In the genomic region with DNA sequence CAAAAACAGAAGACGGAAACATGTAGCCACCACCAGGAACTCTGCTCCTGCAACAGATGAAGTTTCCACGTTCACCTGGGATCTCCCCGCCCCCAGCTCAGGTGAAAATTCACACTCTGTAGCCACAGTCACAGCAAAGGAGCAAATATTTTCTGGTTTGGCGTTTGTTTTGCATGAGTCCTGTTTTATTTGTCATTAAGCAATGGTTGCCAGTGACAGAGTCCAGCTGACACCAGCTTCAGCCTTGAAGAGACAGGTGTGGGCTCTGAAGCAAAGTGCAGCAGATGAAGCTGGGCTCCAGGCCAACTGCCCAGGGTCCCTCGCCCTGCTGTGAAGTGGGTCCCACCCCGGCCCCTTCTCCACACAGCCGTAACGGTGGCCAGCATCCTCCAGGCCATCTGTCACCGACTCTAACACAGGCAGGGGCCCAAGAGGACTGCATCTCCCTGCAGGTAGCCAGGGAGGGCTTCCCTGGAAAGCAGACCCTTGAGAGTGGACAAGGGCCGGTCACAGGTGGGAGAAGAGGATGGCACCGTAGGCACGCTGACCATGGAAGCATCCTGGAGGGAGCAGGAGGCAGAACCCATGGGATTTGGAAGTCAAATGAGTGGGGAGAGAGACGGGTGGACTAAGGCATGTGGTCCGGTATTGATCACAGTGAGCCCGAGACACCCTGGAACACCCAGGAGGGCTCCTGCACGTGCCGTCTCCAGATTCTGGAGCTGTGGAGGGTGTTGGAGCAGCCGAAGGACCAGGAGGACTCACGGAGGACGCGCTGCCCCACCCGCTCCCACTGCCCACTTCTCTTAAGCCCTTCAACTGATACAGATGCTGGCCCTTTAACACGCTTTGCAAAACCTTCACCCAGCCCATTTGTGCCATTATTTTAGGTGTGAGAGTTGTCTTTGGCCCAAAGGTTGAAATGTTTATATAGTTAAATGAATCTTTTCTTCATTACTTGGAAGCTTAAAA, we compare ENCODE assay signal across 26 cellular contexts.
A peak's percentile ranks its signal among the peaks of the same experiment; 100 is the strongest.
DNase-seq lines count a peak whose midpoint lies in the region; ATAC-seq and TF ChIP-seq lines count a peak whose summit lies in the region.
"Had no signal": no experiment of that assay in that cellular context is flagged by ENCODE, and none has a peak within 500 bp of the region (broad histone marks: within the 10 kb centered on the region; RNA-seq: fewer than 3 reads in every experiment).

No MANE protein-coding gene starts in this region.

- no peaks in the 10 kb centered on the region for H3K9me3 ChIP-seq in hepatocyte (ENCODE audit: low read depth)
- no peaks in the 10 kb centered on the region for H3K9me3 ChIP-seq in upper lobe of right lung
- H3K9me3 ChIP-seq: thoracic aorta, uterus had no signal

- H3K4me3 Mint-ChIP-seq in activated CD4-positive, alpha-beta memory T cell treated with anti-CD3 and anti-CD28 coated beads, Interleukin-2, amount 10 ng/mL, durations not matched to agents 7 days and 5 days: no peak overlapping the region
- H3K4me3 Mint-ChIP-seq in activated T-helper 1 cell treated with anti-CD3 and anti-CD28 coated beads, Interleukin-12 subunit alpha, Interleukin-12 subunit beta, Interleukin-2, Interleukin-4 antibody, amounts not matched to agents 30 ng/mL and 10 ng/mL and 1 ng/mL, durations not matched to agents 14 hours and 24 hours and 36 hours: no peak overlapping the region
- H3K4me3 Mint-ChIP-seq: brain; CD4-positive, CD25-positive, alpha-beta regulatory T cell; mesothelial cell of epicardium; naive B cell; stimulated activated naive CD8-positive, alpha-beta T cell treated with anti-CD3 and anti-CD28 coated beads, Interleukin-15, Interleukin-2, amounts not matched to agents 100 ng/mL and 50 ng/mL, for 24 hours had no signal

- H3K27ac Mint-ChIP-seq in activated CD4-positive, alpha-beta memory T cell treated with anti-CD3 and anti-CD28 coated beads, Interleukin-2, amount 10 ng/mL, durations not matched to agents 7 days and 5 days: no peak overlapping the region
- H3K27ac Mint-ChIP-seq in activated T-helper 1 cell treated with anti-CD3 and anti-CD28 coated beads, Interleukin-12 subunit alpha, Interleukin-12 subunit beta, Interleukin-2, Interleukin-4 antibody, amounts not matched to agents 30 ng/mL and 10 ng/mL and 1 ng/mL, durations not matched to agents 14 hours and 24 hours and 36 hours: no peak overlapping the region
- H3K27ac Mint-ChIP-seq: CD4-positive, CD25-positive, alpha-beta regulatory T cell; mesothelial cell of epicardium; naive B cell; stimulated activated naive CD8-positive, alpha-beta T cell treated with anti-CD3 and anti-CD28 coated beads, Interleukin-15, Interleukin-2, amounts not matched to agents 100 ng/mL and 50 ng/mL, for 24 hours had no signal

- H3K4me3 ChIP-seq in hepatocyte (no peak overlapping the region), upper lobe of right lung (no peak overlapping the region)
- H3K4me3 ChIP-seq: thoracic aorta, uterus had no signal

- no peaks in the 10 kb centered on the region for H4K20me1 ChIP-seq in hepatocyte (ENCODE audit: insufficient read depth, poor library complexity, severe bottlenecking)

- intact Hi-C loops in upper lobe of right lung (cut with DNase I): no loop called here
- intact Hi-C loops in activated T-helper 1 cell treated with anti-CD3 and anti-CD28 coated beads, Interleukin-12 subunit alpha, Interleukin-12 subunit beta, Interleukin-2, Interleukin-4 antibody, amounts not matched to agents 30 ng/mL and 10 ng/mL and 1 ng/mL, durations not matched to agents 14 hours and 24 hours and 36 hours (cut with micrococcal nuclease): no loop called here

- no peaks in the 10 kb centered on the region for H3K27me3 Mint-ChIP-seq in activated CD4-positive, alpha-beta memory T cell treated with anti-CD3 and anti-CD28 coated beads, Interleukin-2, amount 10 ng/mL, durations not matched to agents 7 days and 5 days
- no peaks in the 10 kb centered on the region for H3K27me3 Mint-ChIP-seq in activated T-helper 1 cell treated with anti-CD3 and anti-CD28 coated beads, Interleukin-12 subunit alpha, Interleukin-12 subunit beta, Interleukin-2, Interleukin-4 antibody, amounts not matched to agents 30 ng/mL and 10 ng/mL and 1 ng/mL, durations not matched to agents 14 hours and 24 hours and 36 hours (ENCODE audit: insufficient read depth)
- H3K27me3 Mint-ChIP-seq: CD4-positive, CD25-positive, alpha-beta regulatory T cell; naive B cell; stimulated activated naive CD8-positive, alpha-beta T cell treated with anti-CD3 and anti-CD28 coated beads, Interleukin-15, Interleukin-2, amounts not matched to agents 100 ng/mL and 50 ng/mL, for 24 hours had no signal

- no peak overlapping the region for H2AFZ ChIP-seq in hepatocyte

- no peaks in the 10 kb centered on the region for H3K4me1 Mint-ChIP-seq in activated CD4-positive, alpha-beta memory T cell treated with anti-CD3 and anti-CD28 coated beads, Interleukin-2, amount 10 ng/mL, durations not matched to agents 7 days and 5 days
- H3K4me1 Mint-ChIP-seq in activated T-helper 1 cell treated with anti-CD3 and anti-CD28 coated beads, Interleukin-12 subunit alpha, Interleukin-12 subunit beta, Interleukin-2, Interleukin-4 antibody, amounts not matched to agents 30 ng/mL and 10 ng/mL and 1 ng/mL, durations not matched to agents 14 hours and 24 hours and 36 hours (ENCODE audit: low read depth): no peaks in the 10 kb centered on the region

- H3K27me3 ChIP-seq in hepatocyte: no peaks in the 10 kb centered on the region
- no peaks in the 10 kb centered on the region for H3K27me3 ChIP-seq in upper lobe of right lung
- H3K27me3 ChIP-seq: uterus had no signal

- CTCF ChIA-PET in activated CD4-positive, alpha-beta memory T cell treated with anti-CD3 and anti-CD28 coated beads, Interleukin-2, amount 10 ng/mL, durations not matched to agents 7 days and 5 days (lab: Charles Lee): no interaction called here

- no peaks in the 10 kb centered on the region for H3K9me2 ChIP-seq in hepatocyte (replicated peaks; ENCODE audit: insufficient read depth)

- peak; percentile 16 to 40 for DNase-seq in NCI-H2081 (lab: John Stamatoyannopoulos, UW)
- DNase-seq in NCI-H2081 treated with DMSO at 0.1 percent for 48 hours (lab: John Stamatoyannopoulos, UW): no peak
- peak; percentile 80 for DNase-seq in NCI-H69 (lab: John Stamatoyannopoulos, UW)
- peak; percentile 22 for DNase-seq in hepatocyte (ENCODE audit: low spot score)
- peak; percentile 47 for DNase-seq in upper lobe of right lung
- no peak for DNase-seq in activated CD4-positive, alpha-beta memory T cell treated with anti-CD3 and anti-CD28 coated beads, Interleukin-2, amount 10 ng/mL, durations not matched to agents 7 days and 5 days
- no peak for DNase-seq in HuH-7 (ENCODE audit: low spot score)
- no peak for DNase-seq in activated T-helper 1 cell treated with anti-CD3 and anti-CD28 coated beads, Interleukin-12 subunit alpha, Interleukin-12 subunit beta, Interleukin-2, Interleukin-4 antibody, amounts not matched to agents 30 ng/mL and 10 ng/mL and 1 ng/mL, durations not matched to agents 14 hours and 24 hours and 36 hours (ENCODE audit: low spot score)
- DNase-seq: 8988T; activated gamma-delta T cell; activated T-cell treated with anti-CD3 and anti-CD28 coated beads for 4 hours; CD4-positive, CD25-positive, alpha-beta regulatory T cell; cerebellar nuclear complex; DMS 273 treated with DMSO at 0.1 percent for 48 hours; GOT3; naive B cell; NCI-H1417; NCI-H526 treated with DMSO at 0.1 percent for 48 hours; nucleus accumbens; T-helper 2 cell; uterus had no signal

- H3K4me2 ChIP-seq in hepatocyte: no peak overlapping the region

- H3K36me3 ChIP-seq in hepatocyte (replicated peaks; ENCODE audit: insufficient read depth, low read depth) (no peaks in the 10 kb centered on the region), upper lobe of right lung (no peaks in the 10 kb centered on the region)
- H3K36me3 ChIP-seq: thoracic aorta, uterus had no signal

- no peak overlapping the region for H3K27ac ChIP-seq in hepatocyte
- no peak overlapping the region for H3K27ac ChIP-seq in upper lobe of right lung
- H3K27ac ChIP-seq: HL-60, thoracic aorta, uterus had no signal

- TF ChIP-seq CTCF in hepatocyte (IDR thresholded peaks at IDR 0.05; ENCODE audit: poor library complexity): no peak
- no peak for TF ChIP-seq CTCF in upper lobe of right lung (IDR thresholded peaks at IDR 0.05)

- ATAC-seq in upper lobe of right lung: no peak

- POLR2A ChIA-PET in activated CD4-positive, alpha-beta memory T cell treated with anti-CD3 and anti-CD28 coated beads, Interleukin-2, amount 10 ng/mL, durations not matched to agents 7 days and 5 days (lab: Charles Lee): no interaction called here

- H3K4me1 ChIP-seq in hepatocyte (ENCODE audit: insufficient read depth) (no peaks in the 10 kb centered on the region), upper lobe of right lung (no peaks in the 10 kb centered on the region)
- H3K4me1 ChIP-seq: uterus had no signal

- no peaks in the 10 kb centered on the region for H3K36me3 Mint-ChIP-seq in activated CD4-positive, alpha-beta memory T cell treated with anti-CD3 and anti-CD28 coated beads, Interleukin-2, amount 10 ng/mL, durations not matched to agents 7 days and 5 days (ENCODE audit: low read depth)
- no peaks in the 10 kb centered on the region for H3K36me3 Mint-ChIP-seq in activated T-helper 1 cell treated with anti-CD3 and anti-CD28 coated beads, Interleukin-12 subunit alpha, Interleukin-12 subunit beta, Interleukin-2, Interleukin-4 antibody, amounts not matched to agents 30 ng/mL and 10 ng/mL and 1 ng/mL, durations not matched to agents 14 hours and 24 hours and 36 hours (ENCODE audit: low read depth)
- H3K36me3 Mint-ChIP-seq: brain; CD4-positive, CD25-positive, alpha-beta regulatory T cell; mesothelial cell of epicardium; naive B cell had no signal

- no peaks in the 10 kb centered on the region for H3K9me3 Mint-ChIP-seq in activated CD4-positive, alpha-beta memory T cell treated with anti-CD3 and anti-CD28 coated beads, Interleukin-2, amount 10 ng/mL, durations not matched to agents 7 days and 5 days
- no peaks in the 10 kb centered on the region for H3K9me3 Mint-ChIP-seq in activated T-helper 1 cell treated with anti-CD3 and anti-CD28 coated beads, Interleukin-12 subunit alpha, Interleukin-12 subunit beta, Interleukin-2, Interleukin-4 antibody, amounts not matched to agents 30 ng/mL and 10 ng/mL and 1 ng/mL, durations not matched to agents 14 hours and 24 hours and 36 hours
- H3K9me3 Mint-ChIP-seq: mesothelial cell of epicardium; stimulated activated naive CD8-positive, alpha-beta T cell treated with anti-CD3 and anti-CD28 coated beads, Interleukin-15, Interleukin-2, amounts not matched to agents 100 ng/mL and 50 ng/mL, for 24 hours had no signal

- no peaks in the 10 kb centered on the region for H3K79me2 ChIP-seq in hepatocyte

- 82% methylated on average over 23 of the region's 23 CpGs for WGBS in hepatocyte (ENCODE audit: low lambda C conversion rate, missing lambda C conversion rate)

Comparison
In these comparisons a context has a peak if more than half of its experiments do, and no peak if none do; other contexts are left out.
1. DNase-seq: peak in NCI-H2081 (2 of 2), NCI-H69 (single experiment), hepatocyte (single experiment) and upper lobe of right lung (single experiment); none in NCI-H2081 treated with DMSO at 0.1 percent for 48 hours (single experiment), activated CD4-positive, alpha-beta memory T cell treated with anti-CD3 and anti-CD28 coated beads, Interleukin-2, amount 10 ng/mL, durations not matched to agents 7 days and 5 days (single experiment), HuH-7 (single experiment) and activated T-helper 1 cell treated with anti-CD3 and anti-CD28 coated beads, Interleukin-12 subunit alpha, Interleukin-12 subunit beta, Interleukin-2, Interleukin-4 antibody, amounts not matched to agents 30 ng/mL and 10 ng/mL and 1 ng/mL, durations not matched to agents 14 hours and 24 hours and 36 hours (single experiment).